In genomic region chr3:133887075-133887950, GRCh38 we compare ENCODE assay signal across 23 cellular contexts. TPM values are rescaled to one million over a fixed set of nuclear protein-coding genes. Genes with fewer than 3 reads are reported as not detected.
DNase-seq lines count a peak whose midpoint lies in the region; ATAC-seq and TF ChIP-seq lines count a peak whose summit lies in the region.
"Had no signal": no experiment of that assay in that cellular context is flagged by ENCODE, and none has a peak within 500 bp of the region (broad histone marks: within the 10 kb centered on the region; RNA-seq: fewer than 3 reads in every experiment).

No MANE protein-coding gene starts in this region.

- intact Hi-C loops in lower leg skin (cut with DNase I; ENCODE audit: low total_unique reads) = no loop called here

- ATAC-seq in HG02623 (IDR thresholded peaks at IDR 0.05; ENCODE audit: unreplicated experiment) = no peak
- ATAC-seq: activated CD4-positive, CD25-positive, alpha-beta regulatory T cell treated with anti-CD3 and anti-CD28 coated beads, Interleukin-2, amount 50 U/mL, for 24 hours; gastrocnemius medialis; left lung; naive thymus-derived CD8-positive, alpha-beta T cell had no signal

- TF ChIP-seq POLR2A in lower leg skin (IDR thresholded peaks at IDR 0.05) = no peak

- peak overlapping the region; percentile 6 for H3K4me3 ChIP-seq in lower leg skin (ENCODE audit: low read depth, poor library complexity, severe bottlenecking)
- H3K4me3 ChIP-seq: gastrocnemius medialis, left lung, SK-N-MC, skin epidermis had no signal

- no peak for TF ChIP-seq CTCF in lower leg skin (IDR thresholded peaks at IDR 0.05)

- WGBS in lower leg skin, 2 donors = 73 to 89% methylated on average over 4 of the region's 4 CpGs

- DNase-seq in NCI-H1105 treated with DMSO at 0.1 percent for 48 hours (lab: John Stamatoyannopoulos, UW) (peak; percentile 21), NCI-H1105 (lab: John Stamatoyannopoulos, UW) (no peak), COR-L47 (lab: John Stamatoyannopoulos, UW) (peak; percentile 67), NCI-H69 (lab: John Stamatoyannopoulos, UW) (peak; percentile 72), lower leg skin (ENCODE audit: low spot score in 2 of 2) (peak; percentile 7 to 72), UCSD-AML1 (lab: John Stamatoyannopoulos, UW; ENCODE audit: unreplicated experiment) (no peak), DMS153 (lab: John Stamatoyannopoulos, UW) (no peak)
- DNase-seq: activated CD4-positive, alpha-beta memory T cell treated with anti-CD3 and anti-CD28 coated beads, Interleukin-2, amount 10 ng/mL, durations not matched to agents 7 days and 5 days; activated effector memory CD4-positive, alpha-beta T cell treated with Interleukin-2 at 50 U/mL for 16 hours; caudate nucleus; CD4-positive, CD25-positive, alpha-beta regulatory T cell; gastrocnemius medialis; H9; left lung; midbrain; MM.1S; naive thymus-derived CD8-positive, alpha-beta T cell; NCI-H187; NCI-H774 had no signal

RNA-seq across cellular contexts. Expression of gene RAB6B, which starts 8.4 kb away (rescaled TPM):
- 1 to 10 TPM in 1 of 4 donors, under 1 TPM in 3; 0.30 to 1.1 (median 0.65) TPM for total RNA-seq in lower leg skin
- total RNA-seq: naive thymus-derived CD8-positive, alpha-beta T cell had no signal

Comparison
In these comparisons a context has a peak if more than half of its experiments do, and no peak if none do; other contexts are left out.
1. DNase-seq: peak in NCI-H1105 treated with DMSO at 0.1 percent for 48 hours (single experiment), COR-L47 (single experiment), NCI-H69 (single experiment) and lower leg skin (2 of 2); none in NCI-H1105 (single experiment), UCSD-AML1 (single experiment) and DMS153 (single experiment).